ENCODE assay signal across 1 cellular context in the genomic region with DNA sequence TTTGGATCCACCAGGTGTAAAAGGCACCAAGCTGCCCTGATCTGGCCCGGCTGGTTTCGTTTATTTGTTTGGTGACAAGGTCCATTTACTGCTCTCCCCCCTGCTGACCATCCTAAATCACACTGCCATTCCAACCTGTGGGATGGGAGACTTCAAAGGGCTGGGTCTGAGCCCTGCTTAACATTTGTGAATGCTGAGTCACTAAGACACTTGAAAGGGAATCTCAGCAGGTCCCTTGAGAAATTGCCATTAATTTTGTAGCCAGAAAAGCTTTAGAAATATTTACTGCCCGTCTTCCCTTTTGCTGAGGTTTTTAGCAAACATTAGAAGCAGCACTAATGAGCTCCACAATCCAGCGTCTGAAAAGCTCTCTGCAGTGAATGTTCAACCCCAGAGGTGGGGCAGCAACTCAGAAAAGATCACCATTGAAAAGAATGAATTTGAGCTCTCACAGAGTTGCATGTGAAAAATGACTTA.
TF ChIP-seq lines count a peak whose summit lies in the region.

No MANE protein-coding gene starts in this region.

TF ChIP-seq in HEK293, 187 proteins besides CTCF, POLR2A, EP300 and RAD21 (continued from another document):
- TF ChIP-seq, protein P1, sequence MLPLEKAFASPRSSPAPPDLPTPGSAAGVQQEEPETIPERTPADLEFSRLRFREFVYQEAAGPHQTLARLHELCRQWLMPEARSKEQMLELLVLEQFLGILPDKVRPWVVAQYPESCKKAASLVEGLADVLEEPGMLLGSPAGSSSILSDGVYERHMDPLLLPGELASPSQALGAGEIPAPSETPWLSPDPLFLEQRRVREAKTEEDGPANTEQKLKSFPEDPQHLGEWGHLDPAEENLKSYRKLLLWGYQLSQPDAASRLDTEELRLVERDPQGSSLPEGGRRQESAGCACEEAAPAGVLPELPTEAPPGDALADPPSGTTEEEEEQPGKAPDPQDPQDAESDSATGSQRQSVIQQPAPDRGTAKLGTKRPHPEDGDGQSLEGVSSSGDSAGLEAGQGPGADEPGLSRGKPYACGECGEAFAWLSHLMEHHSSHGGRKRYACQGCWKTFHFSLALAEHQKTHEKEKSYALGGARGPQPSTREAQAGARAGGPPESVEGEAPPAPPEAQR (tag by site-specific recombination; IDR thresholded peaks at IDR 0.05), result no peak
- TF ChIP-seq SCRT2 (tag by site-specific recombination; IDR thresholded peaks at IDR 0.05) (peak; percentile 93), ZNF660 (tag by site-specific recombination; IDR thresholded peaks at IDR 0.05) (0 out of 2 replicates have a peak, but pooled peaks have one; percentile 29), GLIS1 (tag by site-specific recombination; IDR thresholded peaks at IDR 0.05) (peak; percentile 86), KLF7 (tag by site-specific recombination; IDR thresholded peaks at IDR 0.05; ENCODE audit: borderline replicate concordance) (no peak), GFI1B (tag by site-specific recombination; IDR thresholded peaks at IDR 0.05) (peak; percentile 98), ZNF214 (tag by site-specific recombination; IDR thresholded peaks at IDR 0.05; ENCODE audit: borderline replicate concordance) (no peak), ZNF341 (tag by site-specific recombination; IDR thresholded peaks at IDR 0.05; ENCODE audit: low read depth) (peak; percentile 53), ZNF501 (tag by site-specific recombination; IDR thresholded peaks at IDR 0.05) (no peak), ZNF423 (tag by site-specific recombination; IDR thresholded peaks at IDR 0.05) (peak; percentile 37; the same call in 1 of the 2 replicates), SCRT1 (tag by site-specific recombination; IDR thresholded peaks at IDR 0.05; ENCODE audit: borderline replicate concordance) (peak; percentile 77), ZNF24 (tag by site-specific recombination; IDR thresholded peaks at IDR 0.05) (0 out of 2 replicates have a peak, but pooled peaks have one; percentile 42), HOXD13 (CRISPR knock-in tag; IDR thresholded peaks at IDR 0.05; ENCODE audit: borderline replicate concordance) (0 out of 2 replicates have a peak, but pooled peaks have one; percentile 55), ZNF596 (tag by site-specific recombination; IDR thresholded peaks at IDR 0.05) (no peak), ZNF366 (tag by site-specific recombination; conservative IDR thresholded peaks at IDR 0.05) (peak; percentile 65), ZBTB48 (tag by site-specific recombination; IDR thresholded peaks at IDR 0.05) (peak; percentile 38; the same call in 1 of the 2 replicates), ZNF571 (tag by site-specific recombination; IDR thresholded peaks at IDR 0.05) (no peak), BCL11A (tag by site-specific recombination; IDR thresholded peaks at IDR 0.05; ENCODE audit: low read depth) (no peak), SP7 (tag by site-specific recombination; IDR thresholded peaks at IDR 0.05) (peak; percentile 72), IKZF3 (tag by site-specific recombination; IDR thresholded peaks at IDR 0.05) (peak; percentile 33; the same call in 1 of the 2 replicates), ZNF311 (tag by site-specific recombination; IDR thresholded peaks at IDR 0.05; ENCODE audit: borderline replicate concordance) (no peak), TCF7L2 (IDR thresholded peaks at IDR 0.05; ENCODE audit: borderline replicate concordance, low read depth, low read length) (peak; percentile 97), ZBTB21 (tag by site-specific recombination; IDR thresholded peaks at IDR 0.05) (peak; percentile 45; the same call in 1 of the 2 replicates), ZIC2 (tag by site-specific recombination; IDR thresholded peaks at IDR 0.05) (peak; percentile 95), ZBTB8A (tag by site-specific recombination; IDR thresholded peaks at IDR 0.05) (peak; percentile 65)
- TF ChIP-seq, protein P2, sequence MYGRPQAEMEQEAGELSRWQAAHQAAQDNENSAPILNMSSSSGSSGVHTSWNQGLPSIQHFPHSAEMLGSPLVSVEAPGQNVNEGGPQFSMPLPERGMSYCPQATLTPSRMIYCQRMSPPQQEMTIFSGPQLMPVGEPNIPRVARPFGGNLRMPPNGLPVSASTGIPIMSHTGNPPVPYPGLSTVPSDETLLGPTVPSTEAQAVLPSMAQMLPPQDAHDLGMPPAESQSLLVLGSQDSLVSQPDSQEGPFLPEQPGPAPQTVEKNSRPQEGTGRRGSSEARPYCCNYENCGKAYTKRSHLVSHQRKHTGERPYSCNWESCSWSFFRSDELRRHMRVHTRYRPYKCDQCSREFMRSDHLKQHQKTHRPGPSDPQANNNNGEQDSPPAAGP (tag by site-specific recombination; IDR thresholded peaks at IDR 0.05), result peak; percentile 57
- TF ChIP-seq, protein P3, sequence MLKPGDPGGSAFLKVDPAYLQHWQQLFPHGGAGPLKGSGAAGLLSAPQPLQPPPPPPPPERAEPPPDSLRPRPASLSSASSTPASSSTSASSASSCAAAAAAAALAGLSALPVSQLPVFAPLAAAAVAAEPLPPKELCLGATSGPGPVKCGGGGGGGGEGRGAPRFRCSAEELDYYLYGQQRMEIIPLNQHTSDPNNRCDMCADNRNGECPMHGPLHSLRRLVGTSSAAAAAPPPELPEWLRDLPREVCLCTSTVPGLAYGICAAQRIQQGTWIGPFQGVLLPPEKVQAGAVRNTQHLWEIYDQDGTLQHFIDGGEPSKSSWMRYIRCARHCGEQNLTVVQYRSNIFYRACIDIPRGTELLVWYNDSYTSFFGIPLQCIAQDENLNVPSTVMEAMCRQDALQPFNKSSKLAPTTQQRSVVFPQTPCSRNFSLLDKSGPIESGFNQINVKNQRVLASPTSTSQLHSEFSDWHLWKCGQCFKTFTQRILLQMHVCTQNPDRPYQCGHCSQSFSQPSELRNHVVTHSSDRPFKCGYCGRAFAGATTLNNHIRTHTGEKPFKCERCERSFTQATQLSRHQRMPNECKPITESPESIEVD (tag by site-specific recombination; IDR thresholded peaks at IDR 0.05), result peak; percentile 45
- TF ChIP-seq, protein P4, sequence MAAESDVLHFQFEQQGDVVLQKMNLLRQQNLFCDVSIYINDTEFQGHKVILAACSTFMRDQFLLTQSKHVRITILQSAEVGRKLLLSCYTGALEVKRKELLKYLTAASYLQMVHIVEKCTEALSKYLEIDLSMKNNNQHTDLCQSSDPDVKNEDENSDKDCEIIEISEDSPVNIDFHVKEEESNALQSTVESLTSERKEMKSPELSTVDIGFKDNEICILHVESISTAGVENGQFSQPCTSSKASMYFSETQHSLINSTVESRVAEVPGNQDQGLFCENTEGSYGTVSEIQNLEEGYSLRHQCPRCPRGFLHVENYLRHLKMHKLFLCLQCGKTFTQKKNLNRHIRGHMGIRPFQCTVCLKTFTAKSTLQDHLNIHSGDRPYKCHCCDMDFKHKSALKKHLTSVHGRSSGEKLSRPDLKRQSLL (tag by site-specific recombination; IDR thresholded peaks at IDR 0.05), result no peak
